ENCODE assay signal across 27 cellular contexts in the genomic region with DNA sequence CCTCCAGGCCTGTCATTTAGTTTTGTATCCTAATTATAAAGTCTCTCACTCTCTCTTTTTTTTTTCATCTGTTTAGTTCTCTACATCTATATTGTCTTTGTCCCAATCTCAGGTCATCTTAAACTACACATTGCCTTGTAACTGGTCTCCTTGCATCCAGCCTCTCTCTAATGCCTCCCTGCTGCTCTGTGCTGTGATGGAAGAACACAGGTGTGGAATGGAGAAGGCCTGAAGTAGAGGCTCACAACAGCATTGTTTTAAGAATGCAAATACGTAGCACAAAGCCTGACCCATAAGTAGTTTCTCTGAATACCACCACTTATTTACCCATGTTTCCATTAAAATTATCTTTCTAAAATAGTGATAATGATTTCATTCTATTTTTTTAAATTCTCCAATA.
"Had no signal": no experiment of that assay in that cellular context is flagged by ENCODE, and none has a peak within 500 bp of the region (broad histone marks: within the 10 kb centered on the region; RNA-seq: fewer than 3 reads in every experiment).

No MANE protein-coding gene starts in this region.

- H3K9me3 ChIP-seq: Peyer's patch, SJSA1 had no signal

- H3K27me3 ChIP-seq: Peyer's patch, SJSA1 had no signal

- ATAC-seq: activated CD8-positive, alpha-beta T cell treated with anti-CD3 and anti-CD28 coated beads, Interleukin-2, amount 10 ng/mL, durations not matched to agents 7 days and 5 days; activated naive CD4-positive, alpha-beta T cell treated with anti-CD3 and anti-CD28 coated beads, Interleukin-2, amount 50 U/mL, for 72 hours; activated naive CD8-positive, alpha-beta T cell treated with anti-CD3 and anti-CD28 coated beads, Interleukin-2, amount 50 U/mL, for 24 hours; SK-N-SH treated with all-trans-retinoic acid at 6 μM for 48 hours had no signal

- H3K4me3 ChIP-seq: Peyer's patch, SJSA1 had no signal

- H3K27me3 Mint-ChIP-seq: brain; central memory CD8-positive, alpha-beta T cell had no signal

- DNase-seq: activated CD4-positive, alpha-beta T cell treated with anti-CD3 and anti-CD28 coated beads for 48 hours; activated CD4-positive, alpha-beta T cell treated with anti-CD3 and anti-CD28 coated beads, Interleukin-2, amount 50 U/mL, for 4 hours; activated CD4-positive, CD25-positive, alpha-beta regulatory T cell treated with anti-CD3 and anti-CD28 coated beads, Interleukin-2, amount 50 U/mL, for 72 hours; activated CD8-positive, alpha-beta memory T cell treated with anti-CD3 and anti-CD28 coated beads, Interleukin-2, amount 50 U/mL, for 48 hours; activated CD8-positive, alpha-beta T cell treated with anti-CD3 and anti-CD28 coated beads, Interleukin-2, amount 10 ng/mL, durations not matched to agents 7 days and 5 days; activated effector memory CD4-positive, alpha-beta T cell treated with anti-CD3 and anti-CD28 coated beads, Interleukin-2, amount 50 U/mL, for 16 hours; activated naive CD4-positive, alpha-beta T cell treated with Interleukin-2 at 50 U/mL for 16 hours; activated naive CD8-positive, alpha-beta T cell treated with anti-CD3 and anti-CD28 coated beads, Interleukin-2, amount 50 U/mL, for 24 hours; activated T-cell treated with anti-CD3 and anti-CD28 coated beads, Interleukin-2, amount 50 U/mL, for 24 hours; amygdala; Kasumi-1; NCI-H1105 treated with DMSO at 0.1 percent for 48 hours; NCI-H1436 treated with DMSO at 0.1 percent for 48 hours; NCI-H187; NCI-H2081; NCI-H446; NCI-H524; Peyer's patch; Right ventricle myocardium superior; SW 1271 had no signal

- H3K27ac ChIP-seq: Peyer's patch, RWPE1, SJSA1 had no signal

- H3K9me3 Mint-ChIP-seq: activated naive CD4-positive, alpha-beta T cell treated with anti-CD3 and anti-CD28 coated beads, Interleukin-2, amount 50 U/mL, for 72 hours; activated naive CD8-positive, alpha-beta T cell treated with anti-CD3 and anti-CD28 coated beads, Interleukin-2, amount 50 U/mL, for 24 hours; activated T-cell treated with anti-CD3 and anti-CD28 coated beads, Interleukin-2, amount 50 U/mL, for 24 hours; activated T-helper 1 cell treated with anti-CD3 and anti-CD28 coated beads, Interleukin-12 subunit alpha, Interleukin-12 subunit beta, Interleukin-2, Interleukin-4 antibody, amounts not matched to agents 30 ng/mL and 10 ng/mL and 1 ng/mL, durations not matched to agents 14 hours and 24 hours and 36 hours; brain; central memory CD8-positive, alpha-beta T cell had no signal

- H3K4me1 Mint-ChIP-seq: central memory CD8-positive, alpha-beta T cell had no signal

- H3K36me3 ChIP-seq: Peyer's patch, SJSA1 had no signal

- H3K4me3 Mint-ChIP-seq: activated CD8-positive, alpha-beta T cell treated with anti-CD3 and anti-CD28 coated beads, Interleukin-2, amount 10 ng/mL, durations not matched to agents 7 days and 5 days; activated naive CD8-positive, alpha-beta T cell treated with anti-CD3 and anti-CD28 coated beads, Interleukin-2, amount 50 U/mL, for 24 hours; activated T-cell treated with anti-CD3 and anti-CD28 coated beads, Interleukin-2, amount 50 U/mL, for 24 hours; activated T-helper 1 cell treated with anti-CD3 and anti-CD28 coated beads, Interleukin-12 subunit alpha, Interleukin-12 subunit beta, Interleukin-2, Interleukin-4 antibody, amounts not matched to agents 30 ng/mL and 10 ng/mL and 1 ng/mL, durations not matched to agents 14 hours and 24 hours and 36 hours; brain; central memory CD8-positive, alpha-beta T cell had no signal

- H3K36me3 Mint-ChIP-seq: activated naive CD4-positive, alpha-beta T cell treated with anti-CD3 and anti-CD28 coated beads, Interleukin-2, amount 50 U/mL, for 72 hours; brain had no signal

- H3K27ac Mint-ChIP-seq: activated CD8-positive, alpha-beta T cell treated with anti-CD3 and anti-CD28 coated beads, Interleukin-2, amount 10 ng/mL, durations not matched to agents 7 days and 5 days; activated naive CD4-positive, alpha-beta T cell treated with anti-CD3 and anti-CD28 coated beads, Interleukin-2, amount 50 U/mL, for 72 hours; activated naive CD8-positive, alpha-beta T cell treated with anti-CD3 and anti-CD28 coated beads, Interleukin-2, amount 50 U/mL, for 24 hours; activated T-cell treated with anti-CD3 and anti-CD28 coated beads, Interleukin-2, amount 50 U/mL, for 24 hours; activated T-helper 1 cell treated with anti-CD3 and anti-CD28 coated beads, Interleukin-12 subunit alpha, Interleukin-12 subunit beta, Interleukin-2, Interleukin-4 antibody, amounts not matched to agents 30 ng/mL and 10 ng/mL and 1 ng/mL, durations not matched to agents 14 hours and 24 hours and 36 hours; brain had no signal
